Comparison of ENCODE assay signal across 12 cellular contexts in genomic region chr1:110148961-110149360, GRCh38. TPM values are rescaled to one million over a fixed set of nuclear protein-coding genes. Genes with fewer than 3 reads are reported as not detected.
DNase-seq lines count a peak whose midpoint lies in the region; ATAC-seq and TF ChIP-seq lines count a peak whose summit lies in the region.
"Had no signal": no experiment of that assay in that cellular context is flagged by ENCODE, and none has a peak within 500 bp of the region (broad histone marks: within the 10 kb centered on the region; RNA-seq: fewer than 3 reads in every experiment).

No MANE protein-coding gene starts in this region.

- TF ChIP-seq CTCF in LNCAP (IDR thresholded peaks at IDR 0.05): peak; percentile 47; the same call in 1 of the 2 replicates
- peak; percentile 59 for TF ChIP-seq CTCF in neural crest cell (conservative IDR thresholded peaks at IDR 0.05)
- TF ChIP-seq CTCF in GM13977 (IDR thresholded peaks at IDR 0.05; ENCODE audit: extremely low read depth, insufficient read depth, missing control alignments): no peak

- no peak for ATAC-seq in HG03571 (IDR thresholded peaks at IDR 0.05; ENCODE audit: unreplicated experiment)
- ATAC-seq: Right ventricle myocardium inferior had no signal

- H3K9ac ChIP-seq in adipocyte (ENCODE audit: low read length): no peak overlapping the region
- H3K9ac ChIP-seq: BLaER1 had no signal

- in situ Hi-C loops in GM13977 (cut with MboI; ENCODE audit: low pct_unique_long_range_greater_than_20kb, low sequenced_read_pairs, unreplicated experiment): no loop called here

- no peak overlapping the region for H3K27ac Mint-ChIP-seq in neural crest cell (ENCODE audit: unreplicated experiment)

- H3K4me3 Mint-ChIP-seq in neural crest cell: no peak overlapping the region

- H3K4me1 ChIP-seq in adipocyte (ENCODE audit: control insufficient read depth, insufficient read depth, low read length): no peaks in the 10 kb centered on the region

- no peaks in the 10 kb centered on the region for H3K36me3 Mint-ChIP-seq in neural crest cell (ENCODE audit: low read depth)

- H3K9me3 Mint-ChIP-seq in neural crest cell: no peaks in the 10 kb centered on the region

- peak; percentile 19 for DNase-seq in NCI-H2227 (lab: John Stamatoyannopoulos, UW; ENCODE audit: unreplicated experiment)
- no peak for DNase-seq in NCI-H2227 treated with DMSO at 0.1 percent for 48 hours (lab: John Stamatoyannopoulos, UW)
- DNase-seq in adipocyte (ENCODE audit: low read depth): peak; percentile 13
- DNase-seq in neural crest cell (ENCODE audit: low read depth, low spot score): no peak
- no peak for DNase-seq in GM13977 (ENCODE audit: low spot score)
- no peak for DNase-seq in hepatic stellate cell (ENCODE audit: low spot score)
- DNase-seq: caudate nucleus had no signal

- no peaks in the 10 kb centered on the region for H3K4me1 Mint-ChIP-seq in neural crest cell

- no peak overlapping the region for H3K4me3 ChIP-seq in adipocyte (ENCODE audit: low read length)
- H3K4me3 ChIP-seq: BLaER1 had no signal

- peaks cover 31% of the 10 kb centered on the region for H3K27me3 Mint-ChIP-seq in neural crest cell (ENCODE audit: low read depth)

- H3K36me3 ChIP-seq in adipocyte (ENCODE audit: control insufficient read depth, insufficient read depth, low read length, severe bottlenecking): no peaks in the 10 kb centered on the region
- H3K36me3 ChIP-seq: BLaER1 had no signal

- H3K9me3 ChIP-seq in adipocyte (ENCODE audit: control insufficient read depth, low read length): peaks cover 5% of the 10 kb centered on the region
- H3K9me3 ChIP-seq: BLaER1 had no signal

- H3K27me3 ChIP-seq in adipocyte (replicated peaks; ENCODE audit: control insufficient read depth, insufficient read depth, low read length): peaks cover 50% of the 10 kb centered on the region

RNA-seq across cellular contexts. Expression of gene SLC6A17, which starts 1.3 kb away (rescaled TPM):
- total RNA-seq in neural crest cell: 0.14 TPM in 1 of 2 replicates, not detected in the other
- total RNA-seq: Right ventricle myocardium inferior had no signal

RNA-seq across cellular contexts. Expression of gene UBL4B, which starts 36.7 kb away (rescaled TPM):
- total RNA-seq in neural crest cell: not detected in 2 replicates
- total RNA-seq: activated CD8-positive, alpha-beta memory T cell treated with anti-CD3 and anti-CD28 coated beads for 36 hours; Right ventricle myocardium inferior had no signal

Comparison
In these comparisons a context has a peak if more than half of its experiments do, and no peak if none do; other contexts are left out.
1. DNase-seq: peak in NCI-H2227 (single experiment) and adipocyte (single experiment); none in NCI-H2227 treated with DMSO at 0.1 percent for 48 hours (single experiment), neural crest cell (single experiment), GM13977 (single experiment) and hepatic stellate cell (single experiment).